ENCODE assay signal across 13 cellular contexts in the genomic region with DNA sequence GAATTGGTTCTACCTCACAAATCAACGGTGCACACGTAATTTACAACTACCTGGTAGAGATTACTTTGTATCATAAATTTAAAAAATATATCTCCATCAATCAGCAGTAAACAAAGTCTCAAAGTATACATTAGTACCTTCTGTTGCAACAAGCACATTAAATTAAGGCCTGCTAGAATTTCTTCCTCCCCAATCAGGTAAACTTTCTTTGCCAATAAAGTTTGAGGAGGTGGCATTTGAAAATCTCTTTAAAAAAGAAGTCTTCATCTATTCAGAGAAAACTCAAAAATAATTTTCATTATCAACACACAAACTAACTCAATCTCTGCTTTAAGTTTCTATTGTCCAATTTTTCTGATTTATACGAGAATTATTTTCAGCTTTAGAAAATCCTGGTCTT. TPM values are rescaled to one million over a fixed set of nuclear protein-coding genes. Genes with fewer than 3 reads are reported as not detected.
DNase-seq lines count a peak whose midpoint lies in the region; ATAC-seq, FAIRE-seq and TF ChIP-seq lines count a peak whose summit lies in the region.
"Had no signal": no experiment of that assay in that cellular context is flagged by ENCODE, and none has a peak within 500 bp of the region (broad histone marks: within the 10 kb centered on the region; RNA-seq: fewer than 3 reads in every experiment).

No MANE protein-coding gene starts in this region.

- peak overlapping the region in 1 of 11 experiments; percentile 100; a peak in 2 of 22 replicates for H3K27ac ChIP-seq in BLaER1 treated with 17β-estradiol and CSF1 and Interleukin-3, amounts not matched to agents 10 nM and 100 nM

- H3K27me3 ChIP-seq in BLaER1 treated with 17β-estradiol and CSF1 and Interleukin-3, amounts not matched to agents 10 nM and 100 nM: no peaks in the 10 kb centered on the region
- H3K27me3 ChIP-seq: spleen had no signal

- ATAC-seq in naive thymus-derived CD8-positive, alpha-beta T cell: no peak
- ATAC-seq: stimulated activated naive B cell treated with anti-CD40 and anti-IgM and Interleukin-4, amounts not matched to agents 10 μg/mL and 1 μg/mL and 100 μg/mL, for 72 hours had no signal

- peaks cover 86 to 87% (median 87%) of the 10 kb centered on the region in 11 experiments for H3K36me3 ChIP-seq in BLaER1 treated with 17β-estradiol and CSF1 and Interleukin-3, amounts not matched to agents 10 nM and 100 nM

- no peak for FAIRE-seq in D721Med (lab: Jason Lieb, UNC)
- FAIRE-seq: H1 had no signal

- H3K27ac Mint-ChIP-seq in IgD-negative memory B cell (peak overlapping the region in 2 of 3 donors; percentile 23 to 100), MCF 10A (ENCODE audit: low read depth, unreplicated experiment) (no peak overlapping the region)
- peak overlapping the region in 8 of 10 donors; percentile 25 to 99 (median 72) for H3K27ac Mint-ChIP-seq in naive thymus-derived CD8-positive, alpha-beta T cell

- peaks cover 7% of the 10 kb centered on the region for H3K36me3 Mint-ChIP-seq in IgD-negative memory B cell
- peaks cover 99% of the 10 kb centered on the region for H3K36me3 Mint-ChIP-seq in MCF 10A (ENCODE audit: insufficient read depth, unreplicated experiment)
- H3K36me3 Mint-ChIP-seq in naive thymus-derived CD8-positive, alpha-beta T cell: peaks cover 37 to 86% (median 48%) of the 10 kb centered on the region in 3 donors

- TF ChIP-seq CTCF in MCF 10A (IDR thresholded peaks at IDR 0.05; ENCODE audit: unreplicated experiment): no peak
- TF ChIP-seq CTCF in D721Med (IDR thresholded peaks at IDR 0.05; ENCODE audit: insufficient read depth, missing control alignments): no peak

- H3K4me1 Mint-ChIP-seq in IgD-negative memory B cell (peaks cover 36 to 71% (median 50%) of the 10 kb centered on the region in 3 donors), MCF 10A (ENCODE audit: insufficient read depth, unreplicated experiment) (peaks cover 20% of the 10 kb centered on the region)
- peaks cover 31 to 75% (median 67%) of the 10 kb centered on the region in 4 donors for H3K4me1 Mint-ChIP-seq in naive thymus-derived CD8-positive, alpha-beta T cell

- no peaks in the 10 kb centered on the region for H3K27me3 Mint-ChIP-seq in IgD-negative memory B cell
- no peaks in the 10 kb centered on the region for H3K27me3 Mint-ChIP-seq in MCF 10A (ENCODE audit: insufficient read depth, unreplicated experiment)
- H3K27me3 Mint-ChIP-seq in naive thymus-derived CD8-positive, alpha-beta T cell: no peaks in the 10 kb centered on the region
- H3K27me3 Mint-ChIP-seq: stimulated activated naive B cell treated with anti-CD40 and anti-IgM and Interleukin-4, amounts not matched to agents 10 μg/mL and 1 μg/mL and 100 μg/mL, for 72 hours had no signal

- no TSS peak for BruUV-seq in MCF 10A (replicated peaks; lab: Mats Ljungman, UMichigan)

- peak overlapping the region; percentile 93 to 99 (median 98); a peak in 19 of 20 replicates for H3K4me3 ChIP-seq in BLaER1 treated with 17β-estradiol and CSF1 and Interleukin-3, amounts not matched to agents 10 nM and 100 nM
- H3K4me3 ChIP-seq: lung had no signal

- peaks cover 16 to 63% (median 41%) of the 10 kb centered on the region in 10 experiments for H3K4me1 ChIP-seq in BLaER1 treated with 17β-estradiol and CSF1 and Interleukin-3, amounts not matched to agents 10 nM and 100 nM

- intact Hi-C loops in MCF 10A (cut with micrococcal nuclease): loop anchor here (5.0 kb wide), 1 partner anchor 292 kb away; no protein-coding TSS in a partner anchor

- H3K4me3 Mint-ChIP-seq in IgD-negative memory B cell (peak overlapping the region in 3 of 4 donors; percentile 60 to 99 (median 73)), MCF 10A (ENCODE audit: unreplicated experiment) (peak overlapping the region; percentile 59)
- H3K4me3 Mint-ChIP-seq in naive thymus-derived CD8-positive, alpha-beta T cell: peak overlapping the region; percentile 51 to 99 (median 93)

- DNase-seq in MCF 10A (ENCODE audit: unreplicated experiment) (no peak), NK-92 (lab: John Stamatoyannopoulos, UW; ENCODE audit: unreplicated experiment) (no peak), D721Med (ENCODE audit: insufficient read length, low spot score) (no peak), DMS153 treated with DMSO at 0.1 percent for 48 hours (lab: John Stamatoyannopoulos, UW; ENCODE audit: unreplicated experiment) (no peak)
- DNase-seq in naive thymus-derived CD8-positive, alpha-beta T cell: no peak
- DNase-seq in stimulated activated CD4-positive, alpha-beta T cell treated with anti-CD3 and anti-CD28 coated beads, Interleukin-2, amount 100 ng/mL, for 24 hours: no peak
- DNase-seq: amniotic stem cell; spleen; stimulated activated naive B cell treated with anti-CD40 and anti-IgM and Interleukin-4, amounts not matched to agents 10 μg/mL and 1 μg/mL and 100 μg/mL, for 72 hours had no signal

- no peaks in the 10 kb centered on the region for H3K9me3 ChIP-seq in BLaER1 treated with 17β-estradiol and CSF1 and Interleukin-3, amounts not matched to agents 10 nM and 100 nM (replicated peaks in 1 of 11)
- H3K9me3 ChIP-seq: spleen had no signal

- H3K9ac ChIP-seq in BLaER1 treated with 17β-estradiol and CSF1 and Interleukin-3, amounts not matched to agents 10 nM and 100 nM: peak overlapping the region in 9 of 11 experiments; percentile 16 to 100 (median 100); a peak in 13 of 22 replicates

- POLR2A ChIA-PET in MCF 10A (lab: Yijun Ruan, JAX): interaction anchor here (1.0 to 3.3 kb wide), 6 partner anchors 10 to 1285 kb away, joined by 3 to 56 read pairs (median 8); partner anchors contain the start of gene GMPS
- POLR2A ChIA-PET in naive thymus-derived CD8-positive, alpha-beta T cell (lab: Charles Lee): interaction anchor here (2.4 kb wide), 1 partner anchor 20 kb away, joined by 21 read pairs; no protein-coding TSS in a partner anchor

- CTCF ChIA-PET in MCF 10A (lab: Yijun Ruan, JAX): interaction anchor here (0.5 to 3.0 kb wide), 4 partner anchors 18 to 1005 kb away, joined by 3 to 9 read pairs (median 5); no protein-coding TSS in a partner anchor

- H3K9me3 Mint-ChIP-seq in IgD-negative memory B cell: no peaks in the 10 kb centered on the region
- H3K9me3 Mint-ChIP-seq in MCF 10A (ENCODE audit: unreplicated experiment): no peaks in the 10 kb centered on the region
- H3K9me3 Mint-ChIP-seq in naive thymus-derived CD8-positive, alpha-beta T cell: no peaks in the 10 kb centered on the region
- H3K9me3 Mint-ChIP-seq: stimulated activated naive B cell treated with anti-CD40 and anti-IgM and Interleukin-4, amounts not matched to agents 10 μg/mL and 1 μg/mL and 100 μg/mL, for 72 hours had no signal

- peak overlapping the region; percentile 75 to 97 (median 91); a peak in 21 of 22 replicates for H3K4me2 ChIP-seq in BLaER1 treated with 17β-estradiol and CSF1 and Interleukin-3, amounts not matched to agents 10 nM and 100 nM

- peaks cover 88 to 93% (median 91%) of the 10 kb centered on the region in 11 experiments for H4K20me1 ChIP-seq in BLaER1 treated with 17β-estradiol and CSF1 and Interleukin-3, amounts not matched to agents 10 nM and 100 nM

RNA-seq across cellular contexts. Expression of gene CCNL1, which starts 4.4 kb away (rescaled TPM):
- polyA plus RNA-seq in IgD-negative memory B cell: 107 TPM
- 103 and 112 TPM in 2 replicates for total RNA-seq in MCF 10A (2022)
- 100 to 1,000 TPM; 385 to 388 TPM for total RNA-seq in naive thymus-derived CD8-positive, alpha-beta T cell
- 10 to 100 TPM; 52.9 to 57.0 (median 54.9) TPM for polyA plus RNA-seq in naive thymus-derived CD8-positive, alpha-beta T cell
